In genomic region chr10:115830260-115830970, GRCh38 we compare ENCODE assay signal across 18 cellular contexts.
DNase-seq lines count a peak whose midpoint lies in the region; ATAC-seq and TF ChIP-seq lines count a peak whose summit lies in the region.
"Had no signal": no experiment of that assay in that cellular context is flagged by ENCODE, and none has a peak within 500 bp of the region (broad histone marks: within the 10 kb centered on the region; RNA-seq: fewer than 3 reads in every experiment).

No MANE protein-coding gene starts in this region.

- H3K36me3 Mint-ChIP-seq in neural progenitor cell: no peaks in the 10 kb centered on the region
- H3K36me3 Mint-ChIP-seq: activated naive CD8-positive, alpha-beta T cell treated with anti-CD3 and anti-CD28 coated beads, Interleukin-2, amount 10 ng/mL, durations not matched to agents 7 days and 5 days had no signal

- H3K27me3 ChIP-seq in MG63 (no peaks in the 10 kb centered on the region), neural progenitor cell (no peaks in the 10 kb centered on the region)
- H3K27me3 ChIP-seq: hepatocyte had no signal

- peak overlapping the region; percentile 48 for H2AFZ ChIP-seq in neural progenitor cell (replicated peaks)
- H2AFZ ChIP-seq: hepatocyte had no signal

- H3K4me3 ChIP-seq in MG63 (no peak overlapping the region), neural progenitor cell (no peak overlapping the region)
- H3K4me3 ChIP-seq: hepatocyte had no signal

- no peak overlapping the region for H3K4me3 Mint-ChIP-seq in neural progenitor cell
- H3K4me3 Mint-ChIP-seq: activated CD8-positive, alpha-beta T cell treated with anti-CD3 and anti-CD28 coated beads for 36 hours; activated naive CD8-positive, alpha-beta T cell treated with anti-CD3 and anti-CD28 coated beads, Interleukin-2, amount 10 ng/mL, durations not matched to agents 7 days and 5 days; activated T-cell treated with anti-CD3 and anti-CD28 coated beads, Interleukin-2, amount 50 U/mL, for 72 hours had no signal

- H3K27ac Mint-ChIP-seq in neural progenitor cell: no peak overlapping the region
- H3K27ac Mint-ChIP-seq: activated CD8-positive, alpha-beta T cell treated with anti-CD3 and anti-CD28 coated beads for 36 hours; activated naive CD8-positive, alpha-beta T cell treated with anti-CD3 and anti-CD28 coated beads, Interleukin-2, amount 10 ng/mL, durations not matched to agents 7 days and 5 days had no signal

- no peaks in the 10 kb centered on the region for H3K79me2 ChIP-seq in neural progenitor cell (ENCODE audit: low read depth)
- H3K79me2 ChIP-seq: hepatocyte had no signal

- no peak for ATAC-seq in GM18873 (IDR thresholded peaks at IDR 0.05; ENCODE audit: low FRiP score, unreplicated experiment)
- ATAC-seq: activated CD8-positive, alpha-beta T cell treated with anti-CD3 and anti-CD28 coated beads for 36 hours; activated T-cell treated with anti-CD3 and anti-CD28 coated beads, Interleukin-2, amount 50 U/mL, for 72 hours had no signal

- no peaks in the 10 kb centered on the region for H3K27me3 Mint-ChIP-seq in neural progenitor cell (ENCODE audit: insufficient read depth, low read depth)
- H3K27me3 Mint-ChIP-seq: activated CD8-positive, alpha-beta T cell treated with anti-CD3 and anti-CD28 coated beads for 36 hours; activated naive CD8-positive, alpha-beta T cell treated with anti-CD3 and anti-CD28 coated beads, Interleukin-2, amount 10 ng/mL, durations not matched to agents 7 days and 5 days had no signal

- H3F3A ChIP-seq in neural progenitor cell (ENCODE audit: low read depth): no peaks in the 10 kb centered on the region

- H3K9me3 Mint-ChIP-seq in neural progenitor cell: no peaks in the 10 kb centered on the region

- no peak overlapping the region for H3K27ac ChIP-seq in neural progenitor cell
- H3K27ac ChIP-seq: C4-2B, hepatocyte, VCaP had no signal

- H3K36me3 ChIP-seq in MG63: no peaks in the 10 kb centered on the region
- no peaks in the 10 kb centered on the region for H3K36me3 ChIP-seq in neural progenitor cell

- H3K4me2 ChIP-seq in neural progenitor cell: no peak overlapping the region
- H3K4me2 ChIP-seq: hepatocyte had no signal

- no peak overlapping the region for H3K9ac ChIP-seq in neural progenitor cell

- no peaks in the 10 kb centered on the region for H3K9me3 ChIP-seq in MG63
- no peaks in the 10 kb centered on the region for H3K9me3 ChIP-seq in neural progenitor cell (ENCODE audit: low read depth)

- no peaks in the 10 kb centered on the region for H3K4me1 ChIP-seq in neural progenitor cell

- no peaks in the 10 kb centered on the region for H4K20me1 ChIP-seq in neural progenitor cell (ENCODE audit: low read depth)

- no peaks in the 10 kb centered on the region for H3K4me1 Mint-ChIP-seq in neural progenitor cell
- H3K4me1 Mint-ChIP-seq: activated naive CD8-positive, alpha-beta T cell treated with anti-CD3 and anti-CD28 coated beads, Interleukin-2, amount 10 ng/mL, durations not matched to agents 7 days and 5 days had no signal

- TF ChIP-seq CTCF in neural progenitor cell (IDR thresholded peaks at IDR 0.05): no peak

- DNase-seq in ELR (ENCODE audit: low read depth) (peak; percentile 67), MG63 (peak; percentile 55), fibroblast of gingiva (ENCODE audit: low read depth) (peak; percentile 6), neural progenitor cell (ENCODE audit: low spot score) (no peak), NOMO-1 treated with DMSO at 0.1 percent for 48 hours (lab: John Stamatoyannopoulos, UW; ENCODE audit: unreplicated experiment) (no peak), NCI-H1092 treated with DMSO at 0.1 percent for 48 hours (lab: John Stamatoyannopoulos, UW) (no peak)
- DNase-seq: activated CD8-positive, alpha-beta T cell treated with anti-CD3 and anti-CD28 coated beads for 36 hours; activated naive CD8-positive, alpha-beta T cell treated with anti-CD3 and anti-CD28 coated beads, Interleukin-2, amount 10 ng/mL, durations not matched to agents 7 days and 5 days; activated T-cell treated with anti-CD3 and anti-CD28 coated beads, Interleukin-2, amount 50 U/mL, for 72 hours; DMS 273 treated with DMSO at 0.1 percent for 48 hours; NCI-H2081 treated with DMSO at 0.1 percent for 48 hours; NCI-H526 treated with DMSO at 0.1 percent for 48 hours; stimulated activated CD4-positive, alpha-beta T cell treated with anti-CD3 and anti-CD28 coated beads, Interleukin-4, amount 100 ng/mL, for 24 hours; stimulated activated CD8-positive, alpha-beta memory T cell treated with anti-CD3 and anti-CD28 coated beads, Interleukin-4, amount 100 ng/mL, for 48 hours had no signal

Comparison
In these comparisons a context has a peak if more than half of its experiments do, and no peak if none do; other contexts are left out.
1. DNase-seq: peak in ELR (single experiment), MG63 (single experiment) and fibroblast of gingiva (single experiment); none in neural progenitor cell (single experiment), NOMO-1 treated with DMSO at 0.1 percent for 48 hours (single experiment) and NCI-H1092 treated with DMSO at 0.1 percent for 48 hours (single experiment).